Comparison of ENCODE assay signal across 1 cellular context in the genomic region with DNA sequence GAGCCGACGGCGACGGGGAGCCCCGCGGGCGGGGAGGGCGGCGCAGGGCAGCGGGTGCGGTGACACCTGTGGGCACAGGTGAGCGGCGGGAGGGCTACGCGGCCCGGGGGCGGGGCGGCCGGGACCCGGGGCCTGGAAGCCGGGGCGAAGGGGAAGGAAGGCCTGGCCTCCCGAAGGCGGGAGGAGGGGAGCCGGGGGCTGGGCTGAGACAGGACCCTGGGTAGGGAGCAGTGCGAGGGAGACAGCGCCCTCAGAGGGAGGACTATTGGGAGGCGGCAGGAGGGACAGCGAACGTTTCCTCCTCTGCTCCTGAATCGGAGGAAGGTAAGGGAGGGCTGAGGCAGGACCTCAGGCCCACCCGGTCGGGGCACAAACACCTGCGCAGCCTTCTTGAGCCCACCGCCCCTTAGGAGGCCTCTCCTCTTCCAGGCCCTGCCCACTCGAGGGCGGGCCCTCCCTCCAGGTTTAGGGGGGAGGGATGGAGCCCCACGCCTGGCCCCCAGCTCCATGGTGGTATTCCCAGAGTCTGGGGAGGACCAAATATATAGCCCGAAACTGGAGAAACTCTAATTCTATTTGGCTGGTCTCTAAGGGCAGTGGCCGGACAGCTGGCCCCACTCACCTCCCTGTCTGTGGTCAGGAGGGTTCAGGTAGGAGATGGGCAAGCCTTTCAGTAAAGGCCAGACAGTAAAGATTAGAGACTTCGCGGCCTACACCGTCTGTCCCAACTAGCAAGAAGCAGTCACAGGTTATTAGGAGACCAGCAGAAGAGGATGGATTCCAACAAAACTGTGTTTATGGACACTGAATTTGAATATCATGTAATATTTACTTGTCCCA.
TF ChIP-seq lines count a peak whose summit lies in the region.

No MANE protein-coding gene starts in this region.

TF ChIP-seq in SK-N-SH, 30 proteins besides CTCF, POLR2A, EP300 and RAD21 (continued from another document):
- TF ChIP-seq GABPA (IDR thresholded peaks at IDR 0.05; ENCODE audit: low read depth) = no peak
- TF ChIP-seq TAF1 (IDR thresholded peaks at IDR 0.05; ENCODE audit: borderline replicate concordance, low read depth, low read length) = no peak
- no peak for TF ChIP-seq EZH2phosphoT487 (IDR thresholded peaks at IDR 0.05; ENCODE audit: borderline replicate concordance, low read depth)
- no peak for TF ChIP-seq RCOR1 (IDR thresholded peaks at IDR 0.05; ENCODE audit: low read length)
- TF ChIP-seq ELF1 (IDR thresholded peaks at IDR 0.05) = no peak
- TF ChIP-seq TCF12 (IDR thresholded peaks at IDR 0.05) = no peak
- no peak for TF ChIP-seq RXRA (IDR thresholded peaks at IDR 0.05; ENCODE audit: borderline replicate concordance, low read depth)
- TF ChIP-seq, protein P1, sequence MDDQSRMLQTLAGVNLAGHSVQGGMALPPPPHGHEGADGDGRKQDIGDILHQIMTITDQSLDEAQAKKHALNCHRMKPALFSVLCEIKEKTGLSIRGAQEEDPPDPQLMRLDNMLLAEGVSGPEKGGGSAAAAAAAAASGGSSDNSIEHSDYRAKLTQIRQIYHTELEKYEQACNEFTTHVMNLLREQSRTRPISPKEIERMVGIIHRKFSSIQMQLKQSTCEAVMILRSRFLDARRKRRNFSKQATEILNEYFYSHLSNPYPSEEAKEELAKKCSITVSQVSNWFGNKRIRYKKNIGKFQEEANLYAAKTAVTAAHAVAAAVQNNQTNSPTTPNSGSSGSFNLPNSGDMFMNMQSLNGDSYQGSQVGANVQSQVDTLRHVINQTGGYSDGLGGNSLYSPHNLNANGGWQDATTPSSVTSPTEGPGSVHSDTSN (IDR thresholded peaks at IDR 0.05) = no peak
- TF ChIP-seq, protein P2, sequence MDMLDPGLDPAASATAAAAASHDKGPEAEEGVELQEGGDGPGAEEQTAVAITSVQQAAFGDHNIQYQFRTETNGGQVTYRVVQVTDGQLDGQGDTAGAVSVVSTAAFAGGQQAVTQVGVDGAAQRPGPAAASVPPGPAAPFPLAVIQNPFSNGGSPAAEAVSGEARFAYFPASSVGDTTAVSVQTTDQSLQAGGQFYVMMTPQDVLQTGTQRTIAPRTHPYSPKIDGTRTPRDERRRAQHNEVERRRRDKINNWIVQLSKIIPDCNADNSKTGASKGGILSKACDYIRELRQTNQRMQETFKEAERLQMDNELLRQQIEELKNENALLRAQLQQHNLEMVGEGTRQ (IDR thresholded peaks at IDR 0.05; ENCODE audit: borderline replicate concordance, low read depth, low read length) = no peak
- TF ChIP-seq RFX5 (IDR thresholded peaks at IDR 0.05; ENCODE audit: low read length) = no peak
- no peak for TF ChIP-seq GATA2 (CRISPR knock-in tag; IDR thresholded peaks at IDR 0.05)
- TF ChIP-seq MXI1 (IDR thresholded peaks at IDR 0.05; ENCODE audit: low read depth, low read length) = no peak
